8 cellular contexts compared by ENCODE assay signal in genomic region chr1:155167166-155168104, GRCh38. TPM values are rescaled to one million over a fixed set of nuclear protein-coding genes. Genes with fewer than 3 reads are reported as not detected.
A peak's percentile ranks its signal among the peaks of the same experiment; 100 is the strongest.
DNase-seq lines count a peak whose midpoint lies in the region; ATAC-seq, FAIRE-seq and TF ChIP-seq lines count a peak whose summit lies in the region.

No MANE protein-coding gene starts in this region.

- H3K4me1 Mint-ChIP-seq in memory B cell = peaks cover 19% of the 10 kb centered on the region

- ATAC-seq in memory B cell (ENCODE audit: low read depth) = peak; percentile 84
- no peak for ATAC-seq in HG02981 (IDR thresholded peaks at IDR 0.05; ENCODE audit: unreplicated experiment)

- POLR2A ChIA-PET in H1 (lab: Charles Lee; ENCODE audit: partially characterized antibody) = interaction anchor here (0.5 to 3.0 kb wide), 16 partner anchors 8 to 187 kb away, joined by 3 to 24 read pairs (median 4); partner anchors contain the start of gene SLC50A1

- no peak overlapping the region for H3K14ac ChIP-seq in H1 (ENCODE audit: insufficient read length)

- H3K4me3 Mint-ChIP-seq in memory B cell = peak overlapping the region; percentile 69

- FAIRE-seq in H1 (lab: Jason Lieb, UNC) = peak; percentile 66

- peak overlapping the region; percentile 75 for H4K91ac ChIP-seq in H1 (replicated peaks; ENCODE audit: insufficient read length, low read length)

- H3K4me1 ChIP-seq in NT2/D1 (ENCODE audit: insufficient read depth, insufficient read length) = peaks cover 13% of the 10 kb centered on the region
- H3K4me1 ChIP-seq in H1 (replicated peaks in 1 of 4; ENCODE audit: control insufficient read depth in 3 of 4, insufficient read depth in 4 of 4, low read length in 3 of 4) = peaks cover 5 to 19% (median 13%) of the 10 kb centered on the region in 4 experiments

- no peak overlapping the region for H3K56ac ChIP-seq in H1 (replicated peaks; ENCODE audit: insufficient read length, low read depth, low read length)

- WGBS in H1 (ENCODE audit: extremely low coverage in 1 of 2, insufficient coverage in 1 of 2, insufficient read length in 1 of 2, insufficient replicate concordance in 2 of 2, low coverage in 1 of 2, low lambda C conversion rate in 2 of 2, missing lambda C conversion rate in 1 of 2), 2 experiments = 6% methylated on average over 24 of the region's 28 CpGs; no CpG with 5 or more reads in 1 of the 2 experiments

- H4K20me1 ChIP-seq in H1 (replicated peaks in 1 of 2; ENCODE audit: control insufficient read depth in 1 of 2, insufficient read depth in 2 of 2, low read length in 2 of 2) = no peaks in the 10 kb centered on the region

- no peaks in the 10 kb centered on the region for H3K27me3 ChIP-seq in NT2/D1 (ENCODE audit: insufficient read depth, insufficient read length)
- H3K27me3 ChIP-seq in H1 (replicated peaks in 1 of 4; ENCODE audit: control insufficient read depth in 3 of 4, extremely low read depth in 1 of 4, insufficient read depth in 3 of 4, low read length in 3 of 4) = no peaks in the 10 kb centered on the region

- H3K9ac ChIP-seq in NT2/D1 (ENCODE audit: insufficient read length, low read depth) (peak overlapping the region; percentile 63), H1 (replicated peaks in 1 of 4; ENCODE audit: extremely low read depth in 1 of 4, low read depth in 3 of 4, low read length in 3 of 4) (no peak overlapping the region)

- peaks cover 0 to 11% of the 10 kb centered on the region in 2 experiments; a peak in 2 of 4 replicates for H3K79me2 ChIP-seq in H1 (ENCODE audit: control insufficient read depth in 1 of 2, insufficient read depth in 2 of 2, low read length in 2 of 2)

- H3K9me3 ChIP-seq in NT2/D1 (ENCODE audit: insufficient read depth, low read length) (peaks cover 4% of the 10 kb centered on the region; the same call in 1 of the 2 replicates), H1 (ENCODE audit: insufficient read depth in 2 of 2, low read depth in 1 of 2, low read length in 1 of 2) (no peaks in the 10 kb centered on the region)

- no peak overlapping the region for H2BK120ac ChIP-seq in H1 (replicated peaks; ENCODE audit: low read depth, low read length)

- peak overlapping the region; percentile 71 for H3K4ac ChIP-seq in H1 (replicated peaks; ENCODE audit: insufficient read length, low read depth, low read length)

- peak overlapping the region; percentile 60; the same call in 1 of the 2 replicates for H2BK5ac ChIP-seq in H1 (ENCODE audit: low read depth, low read length)

- H2AK5ac ChIP-seq in H1 (ENCODE audit: low read depth, low read length) = no peak overlapping the region

- peak overlapping the region; percentile 89; the same call in 1 of the 2 replicates for H2AFZ ChIP-seq in H1 (ENCODE audit: low read length)

- CTCF ChIA-PET in H1 (lab: Charles Lee; ENCODE audit: partially characterized antibody) = interaction anchor here (0.5 to 12.4 kb wide), 36 partner anchors 8 to 309 kb away, joined by 3 to 215 read pairs (median 4); partner anchors contain the start of genes DPM3, EFNA1, EFNA4 and FLAD1

- TF ChIP-seq POLR2A in H1 (IDR thresholded peaks at IDR 0.05; ENCODE audit: control extremely low read depth in 1 of 2, low read depth in 2 of 2, low read length in 2 of 2) = no peak

- 0 out of 2 replicates have a peak overlapping the region, but pooled peaks have one; percentile 43 for H2BK20ac ChIP-seq in H1 (ENCODE audit: low read length)

- no peak overlapping the region for H3K23ac ChIP-seq in H1 (ENCODE audit: insufficient read length)

- no peak overlapping the region for H3K27ac ChIP-seq in H1 (ENCODE audit: low read depth, low read length)

- peak overlapping the region; percentile 87; the same call in 1 of the 2 replicates for H2BK12ac ChIP-seq in H1 (ENCODE audit: low read depth, low read length)

- H3K79me1 ChIP-seq in H1 (ENCODE audit: low read depth, low read length) = no peaks in the 10 kb centered on the region

- H3K27me3 Mint-ChIP-seq in memory B cell = no peaks in the 10 kb centered on the region

- peak overlapping the region; percentile 63 to 100 for H3K4me2 ChIP-seq in H1 (ENCODE audit: insufficient read depth in 1 of 2, low read depth in 2 of 2, low read length in 2 of 2)

- peak; percentile 96 to 98 for TF ChIP-seq RAD21 in H1 (IDR thresholded peaks at IDR 0.05 in 1 of 2, conservative IDR thresholded peaks at IDR 0.05 in 1 of 2; ENCODE audit: low read depth in 2 of 2, low read length in 2 of 2)

- peak overlapping the region; percentile 46 for H4K5ac ChIP-seq in H1 (ENCODE audit: insufficient read length, low read depth, low read length)

- TF ChIP-seq CTCF in H1 (IDR thresholded peaks at IDR 0.05; ENCODE audit: control extremely low read depth in 1 of 3, insufficient read depth in 1 of 3, low read depth in 1 of 3, low read length in 3 of 3) = peak in 2 of 3 experiments; percentile 98 to 99; a peak in 3 of 4 replicates

- H3K36me3 ChIP-seq in NT2/D1 (ENCODE audit: insufficient read depth, insufficient read length, low read length) (peaks cover 38% of the 10 kb centered on the region), H1 (ENCODE audit: control insufficient read depth in 2 of 4, insufficient read depth in 4 of 4, low read length in 3 of 4) (peaks cover 0 to 10% (median 7%) of the 10 kb centered on the region in 4 experiments; a peak in 4 of 8 replicates)

- DNase-seq in EH (ENCODE audit: low read depth) = peak; percentile 82
- DNase-seq in HuH-7 (ENCODE audit: low spot score) = peak; percentile 96
- DNase-seq in NT2/D1 (ENCODE audit: low read depth, low spot score) = peak; percentile 97
- DNase-seq in activated CD8-positive, alpha-beta memory T cell treated with anti-CD3 and anti-CD28 coated beads for 48 hours (ENCODE audit: low read depth in 2 of 3, low spot score in 2 of 3) = peak; percentile 59 to 92 (median 74)
- DNase-seq in H1 (ENCODE audit: low read depth in 1 of 2, low spot score in 2 of 2) = peak in 1 of 2 experiments; percentile 96
- peak; percentile 85 to 87 for DNase-seq in memory B cell (ENCODE audit: low spot score in 2 of 2)
- DNase-seq in stimulated activated CD8-positive, alpha-beta memory T cell treated with anti-CD3 and anti-CD28 coated beads, Interleukin-12 subunit alpha, Interleukin-12 subunit beta, amount 100 ng/mL, for 4 hours (ENCODE audit: low read depth) = peak; percentile 60

- no peak for TF ChIP-seq EP300 in H1 (IDR thresholded peaks at IDR 0.05; ENCODE audit: borderline replicate concordance in 1 of 2, low read depth in 2 of 2, low read length in 2 of 2)

- H3K23me2 ChIP-seq in H1 (ENCODE audit: low read depth, low read length) = peaks cover 11% of the 10 kb centered on the region

- H3K18ac ChIP-seq in H1 (ENCODE audit: extremely low read depth, low read length) = peak overlapping the region; percentile 84

- 0 out of 2 replicates have a peak overlapping the region, but pooled peaks have one; percentile 22 for H4K8ac ChIP-seq in H1 (ENCODE audit: extremely low read depth, insufficient read depth, low read length)

- H3K36me3 Mint-ChIP-seq in memory B cell = peaks cover 10% of the 10 kb centered on the region

- H3K4me3 ChIP-seq in NT2/D1 (ENCODE audit: insufficient read length, low read depth) (peak overlapping the region; percentile 34), H1 (ENCODE audit: extremely low read depth in 1 of 4, insufficient read depth in 2 of 4, low read depth in 3 of 4, low read length in 4 of 4) (peak overlapping the region; percentile 30 to 75 (median 72); a peak in 7 of 8 replicates)

- H2BK15ac ChIP-seq in H1 (ENCODE audit: low read length) = peak overlapping the region; percentile 100; the same call in 1 of the 2 replicates

- no peaks in the 10 kb centered on the region for H3K9me3 Mint-ChIP-seq in memory B cell

- no peak overlapping the region for H3K27ac Mint-ChIP-seq in memory B cell

RNA-seq across cellular contexts. Expression of gene KRTCAP2, which starts 5.7 kb away (rescaled TPM):
- 146 TPM in 2 replicates for total RNA-seq in H1 (2021; fragmentation: NEBNext Ultra II Directional; extraction: Animal tissue kit (Norgen Biotek cat#: 25700))
- polyA plus RNA-seq in H1 (2011; rRNA removed) = 317 and 419 TPM in 2 replicates
- 199 TPM for polyA plus RNA-seq in H1 (2011; cell fraction: cytosol; rRNA removed)
- polyA plus RNA-seq in H1 (2011; cell fraction: nucleus; rRNA removed) = 287 TPM
- polyA plus RNA-seq in H1 (2012, experiment 1 of 2) = 150 to 268 TPM (median 247 TPM) in 4 replicates
- polyA plus RNA-seq in H1 (2012, experiment 2 of 2) = 705 TPM
- 290 TPM for polyA plus RNA-seq in H1 (2013, experiment 1 of 2)
- polyA plus RNA-seq in H1 (2013, experiment 2 of 2) = 399 TPM
- polyA minus RNA-seq in H1 (2011; rRNA and poly(A)+ RNA removed) = 107 and 146 TPM in 2 replicates
- 86.3 TPM for polyA minus RNA-seq in H1 (2011; cell fraction: cytosol; rRNA and poly(A)+ RNA removed)
- polyA minus RNA-seq in H1 (2011; cell fraction: nucleus; rRNA and poly(A)+ RNA removed) = 82.9 TPM

RNA-seq across cellular contexts. Expression of gene TRIM46, which starts 6.2 kb away (rescaled TPM):
- 15.0 and 15.5 TPM in 2 replicates for total RNA-seq in H1 (2021; fragmentation: NEBNext Ultra II Directional; extraction: Animal tissue kit (Norgen Biotek cat#: 25700))
- 21.6 and 34.7 TPM in 2 replicates for polyA plus RNA-seq in H1 (2011; rRNA removed)
- polyA plus RNA-seq in H1 (2011; cell fraction: cytosol; rRNA removed) = 29.4 TPM
- 94.4 TPM for polyA plus RNA-seq in H1 (2011; cell fraction: nucleus; rRNA removed)
- 18.2 to 22.5 TPM (median 20.8 TPM) in 4 replicates for polyA plus RNA-seq in H1 (2012, experiment 1 of 2)
- polyA plus RNA-seq in H1 (2012, experiment 2 of 2) = 12.6 TPM
- polyA plus RNA-seq in H1 (2013, experiment 1 of 2) = 11.7 TPM
- polyA plus RNA-seq in H1 (2013, experiment 2 of 2) = 9.4 TPM
- polyA minus RNA-seq in H1 (2011; rRNA and poly(A)+ RNA removed) = 11.4 and 11.5 TPM in 2 replicates
- polyA minus RNA-seq in H1 (2011; cell fraction: cytosol; rRNA and poly(A)+ RNA removed) = 13.7 TPM
- polyA minus RNA-seq in H1 (2011; cell fraction: nucleus; rRNA and poly(A)+ RNA removed) = 28.4 TPM

RNA-seq across cellular contexts. Expression of gene DPM3, which starts 27.1 kb away (rescaled TPM):
- 44.8 and 49.3 TPM in 2 replicates for total RNA-seq in H1 (2021; fragmentation: NEBNext Ultra II Directional; extraction: Animal tissue kit (Norgen Biotek cat#: 25700))
- polyA plus RNA-seq in H1 (2011; rRNA removed) = 227 and 349 TPM in 2 replicates
- polyA plus RNA-seq in H1 (2011; cell fraction: cytosol; rRNA removed) = 166 TPM
- 111 TPM for polyA plus RNA-seq in H1 (2011; cell fraction: nucleus; rRNA removed)
- polyA plus RNA-seq in H1 (2012, experiment 1 of 2) = 30.1 to 106 TPM (median 79.5 TPM) in 4 replicates
- polyA plus RNA-seq in H1 (2012, experiment 2 of 2) = 141 TPM
- 184 TPM for polyA plus RNA-seq in H1 (2013, experiment 1 of 2)
- 217 TPM for polyA plus RNA-seq in H1 (2013, experiment 2 of 2)
- 6.9 and 13.7 TPM in 2 replicates for polyA minus RNA-seq in H1 (2011; rRNA and poly(A)+ RNA removed)
- 6.6 TPM for polyA minus RNA-seq in H1 (2011; cell fraction: cytosol; rRNA and poly(A)+ RNA removed)
- polyA minus RNA-seq in H1 (2011; cell fraction: nucleus; rRNA and poly(A)+ RNA removed) = 11.4 TPM

RNA-seq across cellular contexts. Expression of gene SLC50A1, which starts 31.8 kb away (rescaled TPM):
- total RNA-seq in H1 (2021; fragmentation: NEBNext Ultra II Directional; extraction: Animal tissue kit (Norgen Biotek cat#: 25700)) = 36.5 and 41.6 TPM in 2 replicates
- polyA plus RNA-seq in H1 (2011; rRNA removed) = 80.7 and 90.8 TPM in 2 replicates
- 61.8 TPM for polyA plus RNA-seq in H1 (2011; cell fraction: cytosol; rRNA removed)
- 34.9 TPM for polyA plus RNA-seq in H1 (2011; cell fraction: nucleus; rRNA removed)
- 36.0 to 50.1 TPM (median 39.0 TPM) in 4 replicates for polyA plus RNA-seq in H1 (2012, experiment 1 of 2)
- 56.4 TPM for polyA plus RNA-seq in H1 (2012, experiment 2 of 2)
- polyA plus RNA-seq in H1 (2013, experiment 1 of 2) = 47.5 TPM
- 50.4 TPM for polyA plus RNA-seq in H1 (2013, experiment 2 of 2)
- 42.3 and 45.2 TPM in 2 replicates for polyA minus RNA-seq in H1 (2011; rRNA and poly(A)+ RNA removed)
- 19.9 TPM for polyA minus RNA-seq in H1 (2011; cell fraction: cytosol; rRNA and poly(A)+ RNA removed)
- polyA minus RNA-seq in H1 (2011; cell fraction: nucleus; rRNA and poly(A)+ RNA removed) = 14.1 TPM

RNA-seq across cellular contexts. Expression of gene EFNA1, which starts 39.8 kb away (rescaled TPM):
- total RNA-seq in H1 (2021; fragmentation: NEBNext Ultra II Directional; extraction: Animal tissue kit (Norgen Biotek cat#: 25700)) = 4.0 and 4.9 TPM in 2 replicates
- polyA plus RNA-seq in H1 (2011; rRNA removed) = 11.8 and 14.6 TPM in 2 replicates
- polyA plus RNA-seq in H1 (2011; cell fraction: cytosol; rRNA removed) = 12.1 TPM
- polyA plus RNA-seq in H1 (2011; cell fraction: nucleus; rRNA removed) = 8.9 TPM
- 5.4 to 7.8 TPM (median 6.7 TPM) in 4 replicates for polyA plus RNA-seq in H1 (2012, experiment 1 of 2)
- polyA plus RNA-seq in H1 (2012, experiment 2 of 2) = 4.6 TPM
- 3.8 TPM for polyA plus RNA-seq in H1 (2013, experiment 1 of 2)
- 4.2 TPM for polyA plus RNA-seq in H1 (2013, experiment 2 of 2)
- polyA minus RNA-seq in H1 (2011; rRNA and poly(A)+ RNA removed) = 7.3 and 12.6 TPM in 2 replicates
- 13.0 TPM for polyA minus RNA-seq in H1 (2011; cell fraction: cytosol; rRNA and poly(A)+ RNA removed)
- polyA minus RNA-seq in H1 (2011; cell fraction: nucleus; rRNA and poly(A)+ RNA removed) = 9.7 TPM
